In genomic region chrX:133741303-133741702, GRCh38 we compare ENCODE assay signal across 17 cellular contexts.
"Had no signal": no experiment of that assay in that cellular context is flagged by ENCODE, and none has a peak within 500 bp of the region (broad histone marks: within the 10 kb centered on the region; RNA-seq: fewer than 3 reads in every experiment).

No MANE protein-coding gene starts in this region.

- ATAC-seq: activated CD4-positive, alpha-beta T cell treated with anti-CD3 and anti-CD28 coated beads for 36 hours; esophagus mucosa; left lung; natural killer cell treated with Interleukin-12 subunit alpha and Interleukin-12 subunit beta and Interleukin-15 and Interleukin-18, amount 100 ng/mL, for 72 hours; stimulated activated naive B cell treated with anti-CD40 and anti-IgM and Interleukin-4, amounts not matched to agents 10 μg/mL and 1 μg/mL and 100 μg/mL, for 72 hours; upper lobe of right lung; WTC11 had no signal

- H3K4me1 ChIP-seq: left lung, upper lobe of right lung had no signal

- H3K4me3 ChIP-seq: left lung, upper lobe of right lung had no signal

- H3K27me3 ChIP-seq: left lung, upper lobe of right lung had no signal

- H3K27ac ChIP-seq: left lung, upper lobe of right lung had no signal

- DNase-seq: activated CD4-positive, alpha-beta T cell treated with anti-CD3 and anti-CD28 coated beads for 36 hours; activated CD4-positive, alpha-beta T cell treated with anti-CD3 and anti-CD28 coated beads, Interleukin-2, amount 50 U/mL, for 48 hours; activated naive CD4-positive, alpha-beta T cell treated with Interleukin-2 at 50 U/mL for 16 hours; activated naive CD8-positive, alpha-beta T cell treated with anti-CD3 and anti-CD28 coated beads, Interleukin-2, amount 10 ng/mL, durations not matched to agents 7 days and 5 days; anterior cingulate cortex; cerebellar nuclear complex; effector CD8-positive, alpha-beta T cell; foreskin melanocyte; glutamatergic neuron; hypothalamus; kidney; left lung; stimulated activated naive B cell treated with anti-CD40 and anti-IgM and Interleukin-4, amounts not matched to agents 10 μg/mL and 1 μg/mL and 100 μg/mL, for 72 hours; upper lobe of right lung had no signal

- H3K9me3 ChIP-seq: left lung, upper lobe of right lung had no signal

- H3K36me3 ChIP-seq: left lung, upper lobe of right lung had no signal
